Comparison of ENCODE assay signal across 24 cellular contexts in the genomic region with DNA sequence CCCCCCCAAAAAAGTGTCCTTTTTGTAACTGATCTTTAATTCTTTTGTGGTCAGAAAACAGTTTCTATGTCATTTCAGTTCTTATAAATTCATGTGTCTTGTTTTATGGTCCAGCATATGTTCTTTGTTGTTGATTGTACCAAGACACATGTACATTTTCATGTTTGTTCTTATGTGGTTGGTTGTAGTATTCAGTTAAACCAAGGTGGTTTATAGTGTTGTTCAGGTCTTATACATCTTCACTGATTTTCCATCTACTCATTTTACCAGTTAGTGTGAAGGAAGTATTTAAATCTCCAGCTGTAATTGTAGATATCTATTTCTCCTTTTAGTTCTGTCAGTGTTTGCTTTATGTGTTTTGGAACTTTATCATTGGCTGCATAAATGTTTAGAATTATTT.
"Had no signal": no experiment of that assay in that cellular context is flagged by ENCODE, and none has a peak within 500 bp of the region (broad histone marks: within the 10 kb centered on the region; RNA-seq: fewer than 3 reads in every experiment).

No MANE protein-coding gene starts in this region.

- H3K36me3 ChIP-seq: gastroesophageal sphincter, ovary, right atrium auricular region, stomach, suprapubic skin had no signal

- H3K27ac Mint-ChIP-seq: activated naive CD8-positive, alpha-beta T cell treated with anti-CD3 and anti-CD28 coated beads for 36 hours; activated T-cell treated with anti-CD3 and anti-CD28 coated beads, Interleukin-2, amount 50 U/mL, for 24 hours; activated T-helper 2 cell treated with anti-CD3 and anti-CD28 coated beads, Interferon-gamma antibody, Interleukin-2, Interleukin-4, amounts not matched to agents 10 μg/mL and 5 μg/mL and 100 μg/mL, durations not matched to agents 14 hours and 24 hours and 36 hours; natural killer cell treated with Interleukin-12 subunit alpha and Interleukin-12 subunit beta and Interleukin-15 and Interleukin-18, amount 100 ng/mL, for 72 hours; T-helper 1 cell treated with Interleukin-12 subunit alpha and Interleukin-12 subunit beta and Interleukin-4 antibody, amounts not matched to agents 30 μg/mL and 1 μg/mL, for 36 hours had no signal

- H3K9me3 Mint-ChIP-seq: natural killer cell treated with Interleukin-12 subunit alpha and Interleukin-12 subunit beta and Interleukin-15 and Interleukin-18, amount 100 ng/mL, for 72 hours had no signal

- DNase-seq: activated CD4-positive, alpha-beta T cell treated with anti-CD3 and anti-CD28 coated beads for 1 hour; activated CD8-positive, alpha-beta memory T cell treated with anti-CD3 and anti-CD28 coated beads for 24 hours; activated CD8-positive, alpha-beta memory T cell treated with anti-CD3 and anti-CD28 coated beads, Interleukin-2, amount 50 U/mL, for 4 hours; activated naive CD4-positive, alpha-beta T cell treated with Interleukin-2 at 50 U/mL for 16 hours; activated naive CD8-positive, alpha-beta T cell treated with anti-CD3 and anti-CD28 coated beads for 36 hours; activated T-cell treated with anti-CD3 and anti-CD28 coated beads, Interleukin-2, amount 50 U/mL, for 24 hours; cerebellar nuclear complex; cortex of kidney; head of caudate nucleus; hypothalamus; left ventricle myocardium inferior; midbrain; ovary; psoas muscle; stimulated activated CD4-positive, alpha-beta T cell treated with anti-CD3 and anti-CD28 coated beads, Interleukin-4, amount 100 ng/mL, for 24 hours; stomach had no signal

- H3K4me3 ChIP-seq: gastroesophageal sphincter, left ventricle myocardium inferior, ovary, psoas muscle, right atrium auricular region, stomach, suprapubic skin, tibial nerve had no signal

- H3K9me3 ChIP-seq: ovary had no signal

- H3K27me3 ChIP-seq: gastroesophageal sphincter, ovary, right atrium auricular region, stomach, suprapubic skin, tibial nerve had no signal

- ATAC-seq: gastroesophageal sphincter; natural killer cell treated with Interleukin-12 subunit alpha and Interleukin-12 subunit beta and Interleukin-15 and Interleukin-18, amount 100 ng/mL, for 72 hours; psoas muscle had no signal

- H3K27me3 Mint-ChIP-seq: activated naive CD8-positive, alpha-beta T cell treated with anti-CD3 and anti-CD28 coated beads for 36 hours; activated T-cell treated with anti-CD3 and anti-CD28 coated beads, Interleukin-2, amount 50 U/mL, for 24 hours; natural killer cell treated with Interleukin-12 subunit alpha and Interleukin-12 subunit beta and Interleukin-15 and Interleukin-18, amount 100 ng/mL, for 72 hours had no signal

- H3K27ac ChIP-seq: epithelial cell of prostate, gastroesophageal sphincter, left ventricle myocardium inferior, ovary, psoas muscle, right atrium auricular region, stomach, suprapubic skin, tibial nerve had no signal

- H3K4me3 Mint-ChIP-seq: activated naive CD8-positive, alpha-beta T cell treated with anti-CD3 and anti-CD28 coated beads for 36 hours; activated T-cell treated with anti-CD3 and anti-CD28 coated beads, Interleukin-2, amount 50 U/mL, for 24 hours; natural killer cell treated with Interleukin-12 subunit alpha and Interleukin-12 subunit beta and Interleukin-15 and Interleukin-18, amount 100 ng/mL, for 72 hours; T-helper 1 cell treated with Interleukin-12 subunit alpha and Interleukin-12 subunit beta and Interleukin-4 antibody, amounts not matched to agents 30 μg/mL and 1 μg/mL, for 36 hours had no signal
